In the genomic region with DNA sequence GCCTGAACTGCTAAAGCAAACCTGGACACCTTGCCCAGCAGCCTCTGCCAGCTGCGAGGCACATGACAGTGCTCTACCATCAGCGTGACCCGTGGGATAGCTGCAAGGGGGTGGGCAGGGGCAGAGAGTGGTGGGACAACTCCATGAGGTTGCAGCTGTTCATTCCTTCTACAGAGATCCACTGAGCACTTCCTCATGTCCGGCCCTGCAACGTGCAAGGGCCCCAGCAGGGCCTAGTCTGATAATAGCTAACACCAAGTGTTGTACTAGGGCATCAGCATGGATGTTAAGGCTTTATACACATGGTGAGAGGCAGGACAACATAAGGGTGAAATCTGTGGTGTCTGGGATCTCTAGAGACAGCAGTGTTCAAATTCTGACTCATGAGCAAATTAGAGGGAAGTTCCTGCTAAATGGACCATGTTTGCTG, we compare ENCODE assay signal across 1 cellular context.
TF ChIP-seq lines count a peak whose summit lies in the region.

No MANE protein-coding gene starts in this region.

TF ChIP-seq in GM23338, 12 proteins besides CTCF, POLR2A, EP300 and RAD21 (continued from another document):
- TF ChIP-seq, protein P1, sequence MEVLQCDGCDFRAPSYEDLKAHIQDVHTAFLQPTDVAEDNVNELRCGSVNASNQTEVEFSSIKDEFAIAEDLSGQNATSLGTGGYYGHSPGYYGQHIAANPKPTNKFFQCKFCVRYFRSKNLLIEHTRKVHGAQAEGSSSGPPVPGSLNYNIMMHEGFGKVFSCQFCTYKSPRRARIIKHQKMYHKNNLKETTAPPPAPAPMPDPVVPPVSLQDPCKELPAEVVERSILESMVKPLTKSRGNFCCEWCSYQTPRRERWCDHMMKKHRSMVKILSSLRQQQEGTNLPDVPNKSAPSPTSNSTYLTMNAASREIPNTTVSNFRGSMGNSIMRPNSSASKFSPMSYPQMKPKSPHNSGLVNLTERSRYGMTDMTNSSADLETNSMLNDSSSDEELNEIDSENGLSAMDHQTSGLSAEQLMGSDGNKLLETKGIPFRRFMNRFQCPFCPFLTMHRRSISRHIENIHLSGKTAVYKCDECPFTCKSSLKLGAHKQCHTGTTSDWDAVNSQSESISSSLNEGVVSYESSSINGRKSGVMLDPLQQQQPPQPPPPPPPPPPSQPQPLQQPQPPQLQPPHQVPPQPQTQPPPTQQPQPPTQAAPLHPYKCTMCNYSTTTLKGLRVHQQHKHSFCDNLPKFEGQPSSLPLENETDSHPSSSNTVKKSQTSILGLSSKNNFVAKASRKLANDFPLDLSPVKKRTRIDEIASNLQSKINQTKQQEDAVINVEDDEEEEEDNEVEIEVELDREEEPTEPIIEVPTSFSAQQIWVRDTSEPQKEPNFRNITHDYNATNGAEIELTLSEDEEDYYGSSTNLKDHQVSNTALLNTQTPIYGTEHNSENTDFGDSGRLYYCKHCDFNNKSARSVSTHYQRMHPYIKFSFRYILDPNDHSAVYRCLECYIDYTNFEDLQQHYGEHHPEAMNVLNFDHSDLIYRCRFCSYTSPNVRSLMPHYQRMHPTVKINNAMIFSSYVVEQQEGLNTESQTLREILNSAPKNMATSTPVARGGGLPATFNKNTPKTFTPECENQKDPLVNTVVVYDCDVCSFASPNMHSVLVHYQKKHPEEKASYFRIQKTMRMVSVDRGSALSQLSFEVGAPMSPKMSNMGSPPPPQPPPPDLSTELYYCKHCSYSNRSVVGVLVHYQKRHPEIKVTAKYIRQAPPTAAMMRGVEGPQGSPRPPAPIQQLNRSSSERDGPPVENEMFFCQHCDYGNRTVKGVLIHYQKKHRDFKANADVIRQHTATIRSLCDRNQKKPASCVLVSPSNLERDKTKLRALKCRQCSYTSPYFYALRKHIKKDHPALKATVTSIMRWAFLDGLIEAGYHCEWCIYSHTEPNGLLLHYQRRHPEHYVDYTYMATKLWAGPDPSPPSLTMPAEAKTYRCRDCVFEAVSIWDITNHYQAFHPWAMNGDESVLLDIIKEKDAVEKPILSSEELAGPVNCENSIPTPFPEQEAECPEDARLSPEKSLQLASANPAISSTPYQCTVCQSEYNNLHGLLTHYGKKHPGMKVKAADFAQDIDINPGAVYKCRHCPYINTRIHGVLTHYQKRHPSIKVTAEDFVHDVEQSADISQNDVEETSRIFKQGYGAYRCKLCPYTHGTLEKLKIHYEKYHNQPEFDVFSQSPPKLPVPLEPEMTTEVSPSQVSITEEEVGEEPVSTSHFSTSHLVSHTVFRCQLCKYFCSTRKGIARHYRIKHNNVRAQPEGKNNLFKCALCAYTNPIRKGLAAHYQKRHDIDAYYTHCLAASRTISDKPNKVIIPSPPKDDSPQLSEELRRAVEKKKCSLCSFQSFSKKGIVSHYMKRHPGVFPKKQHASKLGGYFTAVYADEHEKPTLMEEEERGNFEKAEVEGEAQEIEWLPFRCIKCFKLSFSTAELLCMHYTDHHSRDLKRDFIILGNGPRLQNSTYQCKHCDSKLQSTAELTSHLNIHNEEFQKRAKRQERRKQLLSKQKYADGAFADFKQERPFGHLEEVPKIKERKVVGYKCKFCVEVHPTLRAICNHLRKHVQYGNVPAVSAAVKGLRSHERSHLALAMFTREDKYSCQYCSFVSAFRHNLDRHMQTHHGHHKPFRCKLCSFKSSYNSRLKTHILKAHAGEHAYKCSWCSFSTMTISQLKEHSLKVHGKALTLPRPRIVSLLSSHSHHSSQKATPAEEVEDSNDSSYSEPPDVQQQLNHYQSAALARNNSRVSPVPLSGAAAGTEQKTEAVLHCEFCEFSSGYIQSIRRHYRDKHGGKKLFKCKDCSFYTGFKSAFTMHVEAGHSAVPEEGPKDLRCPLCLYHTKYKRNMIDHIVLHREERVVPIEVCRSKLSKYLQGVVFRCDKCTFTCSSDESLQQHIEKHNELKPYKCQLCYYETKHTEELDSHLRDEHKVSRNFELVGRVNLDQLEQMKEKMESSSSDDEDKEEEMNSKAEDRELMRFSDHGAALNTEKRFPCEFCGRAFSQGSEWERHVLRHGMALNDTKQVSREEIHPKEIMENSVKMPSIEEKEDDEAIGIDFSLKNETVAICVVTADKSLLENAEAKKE (CRISPR knock-in tag; IDR thresholded peaks at IDR 0.05) = no peak
